In genomic region chrX:131199086-131199485, GRCh38 we compare ENCODE assay signal across 14 cellular contexts.
"Had no signal": no experiment of that assay in that cellular context is flagged by ENCODE, and none has a peak within 500 bp of the region (broad histone marks: within the 10 kb centered on the region; RNA-seq: fewer than 3 reads in every experiment).

No MANE protein-coding gene starts in this region.

- DNase-seq: activated CD4-positive, alpha-beta T cell treated with anti-CD3 and anti-CD28 coated beads, Interleukin-2, amount 10 ng/mL, durations not matched to agents 24 days and 14 days; activated CD8-positive, alpha-beta memory T cell treated with anti-CD3 and anti-CD28 coated beads, Interleukin-2, amount 50 U/mL, for 48 hours; activated naive CD8-positive, alpha-beta T cell treated with anti-CD3 and anti-CD28 coated beads for 36 hours; activated T-cell treated with anti-CD3 and anti-CD28 coated beads, Interleukin-2, amount 50 U/mL, for 72 hours; dermis blood vessel endothelial cell; effector memory CD8-positive, alpha-beta T cell; foreskin melanocyte; immature natural killer cell; left cardiac atrium; midbrain; pancreas; T-helper 2 cell had no signal

- H3K27ac ChIP-seq: pancreas, thoracic aorta had no signal

- H3K36me3 ChIP-seq: pancreas, thoracic aorta had no signal

- H3K9me3 ChIP-seq: pancreas, thoracic aorta had no signal

- H3K4me3 ChIP-seq: lung, pancreas, thoracic aorta had no signal

- H3K4me1 ChIP-seq: pancreas had no signal
